In genomic region chrX:46574941-46575381, GRCh38 we compare ENCODE assay signal across 8 cellular contexts. TPM values are rescaled to one million over a fixed set of nuclear protein-coding genes. Genes with fewer than 3 reads are reported as not detected.
DNase-seq lines count a peak whose midpoint lies in the region; ATAC-seq lines count a peak whose summit lies in the region.

No MANE protein-coding gene starts in this region.

- intact Hi-C loops in Right ventricle myocardium superior (cut with DNase I), result loop anchor here (5.0 kb wide), 1 partner anchor 67 kb away; no protein-coding TSS in a partner anchor

- DNase-seq in NCI-H187 (lab: John Stamatoyannopoulos, UW) (peak; percentile 1 to 21), NCI-H187 treated with DMSO at 0.1 percent for 48 hours (lab: John Stamatoyannopoulos, UW) (no peak), NCI-H2107 (lab: John Stamatoyannopoulos, UW) (peak; percentile 48), Right ventricle myocardium superior (peak; percentile 54), skeletal muscle cell (ENCODE audit: low read depth) (no peak), HuH-7 (ENCODE audit: low spot score) (no peak)
- DNase-seq in activated T-cell treated with anti-CD3 and anti-CD28 coated beads, Interleukin-2, amount 50 U/mL, for 48 hours, result peak; percentile 55 to 63

- peak overlapping the region; percentile 57 for H3K4me3 ChIP-seq in skeletal muscle cell (ENCODE audit: low read depth, low read length)

- ATAC-seq in Right ventricle myocardium superior (ENCODE audit: poor library complexity), result peak; percentile 31
- no peak for ATAC-seq in GM21447 (IDR thresholded peaks at IDR 0.05; ENCODE audit: unreplicated experiment)

RNA-seq across cellular contexts. Expression of gene CHST7, which starts 1.4 kb away (rescaled TPM):
- 14.2 TPM for total RNA-seq in Right ventricle myocardium superior

RNA-seq across cellular contexts. Expression of gene ZNF674, which starts 29.7 kb away (rescaled TPM):
- 2.7 TPM for total RNA-seq in Right ventricle myocardium superior

Comparison
In these comparisons a context has a peak if more than half of its experiments do, and no peak if none do; other contexts are left out.
1. DNase-seq: peak in NCI-H187 (2 of 2), NCI-H2107 (single experiment), activated T-cell treated with anti-CD3 and anti-CD28 coated beads, Interleukin-2, amount 50 U/mL, for 48 hours (2 of 2) and Right ventricle myocardium superior (single experiment); none in NCI-H187 treated with DMSO at 0.1 percent for 48 hours (single experiment), skeletal muscle cell (single experiment) and HuH-7 (single experiment).